In the genomic region with DNA sequence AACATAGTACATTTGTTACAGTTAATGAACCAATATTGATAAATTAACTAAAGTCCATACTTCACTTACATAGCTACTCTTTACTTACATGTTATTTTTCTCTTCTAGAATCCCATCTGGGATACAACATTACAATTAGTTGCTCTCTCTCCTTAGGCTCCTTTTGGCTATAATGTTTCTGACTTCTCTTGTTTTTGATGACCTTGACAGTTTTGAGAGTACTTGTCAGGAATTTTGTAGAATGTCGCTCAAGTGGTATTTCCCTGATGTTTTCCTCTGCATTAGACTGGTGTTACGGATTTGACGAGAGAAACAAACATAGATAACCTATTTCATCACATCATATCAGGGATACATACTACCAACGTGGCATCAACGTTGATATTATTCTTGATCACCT, we compare ENCODE assay signal across 11 cellular contexts.
"Had no signal": no experiment of that assay in that cellular context is flagged by ENCODE, and none has a peak within 500 bp of the region (broad histone marks: within the 10 kb centered on the region; RNA-seq: fewer than 3 reads in every experiment).

No MANE protein-coding gene starts in this region.

- H2AFZ ChIP-seq: GM23248, GM23338 had no signal

- ATAC-seq: GM23338, HCT116 had no signal

- H3K4me2 ChIP-seq: GM23338 had no signal

- H3K9ac ChIP-seq: GM23248 had no signal

- FAIRE-seq: H1, H54 had no signal

- H3K36me3 ChIP-seq: HAP-1 had no signal

- H3K27ac ChIP-seq: GM23248 had no signal

- H3K4me3 ChIP-seq: GM23248, GM23338, HAP-1 had no signal

- DNase-seq: GM23248, GOT3, H7, H9, HCEC 1CT, HFFc6 had no signal
